23 cellular contexts compared by ENCODE assay signal in genomic region chr7:22688034-22688433, GRCh38. TPM values are rescaled to one million over a fixed set of nuclear protein-coding genes. Genes with fewer than 3 reads are reported as not detected.
DNase-seq lines count a peak whose midpoint lies in the region; ATAC-seq, FAIRE-seq and TF ChIP-seq lines count a peak whose summit lies in the region.
"Had no signal": no experiment of that assay in that cellular context is flagged by ENCODE, and none has a peak within 500 bp of the region (broad histone marks: within the 10 kb centered on the region; RNA-seq: fewer than 3 reads in every experiment).

No MANE protein-coding gene starts in this region.

- no peak overlapping the region for H3K4me3 ChIP-seq in gastroesophageal sphincter
- H3K4me3 ChIP-seq: SK-N-MC had no signal

- TF ChIP-seq POLR2A in gastroesophageal sphincter (IDR thresholded peaks at IDR 0.05) = no peak

- no peak for TF ChIP-seq CTCF in gastroesophageal sphincter (IDR thresholded peaks at IDR 0.05)

- FAIRE-seq in endometrium (lab: Jason Lieb, UNC) (peak; percentile 82), frontal cortex (lab: Jason Lieb, UNC) (no peak)

- no peaks in the 10 kb centered on the region for H3K36me3 ChIP-seq in gastroesophageal sphincter
- H3K36me3 ChIP-seq: BE2C had no signal

- 0 to 7% methylated on average over 1 to 2 of the region's 2 CpGs for WGBS in gastroesophageal sphincter (ENCODE audit: low coverage in 1 of 2), 2 donors

- ATAC-seq in gastroesophageal sphincter (peak; percentile 78), HG03045 (IDR thresholded peaks at IDR 0.05; ENCODE audit: unreplicated experiment) (no peak)

- peak overlapping the region in 1 of 4 donors; percentile 42 for H3K27ac ChIP-seq in gastroesophageal sphincter
- H3K27ac ChIP-seq: 22Rv1, SK-N-MC had no signal

- H3K4me1 ChIP-seq in gastroesophageal sphincter = peaks cover 0 to 15% (median 5%) of the 10 kb centered on the region in 3 donors
- H3K4me1 ChIP-seq: BE2C had no signal

- peak; percentile 48 for DNase-seq in Ammon's horn (ENCODE audit: low spot score)
- DNase-seq in midbrain (lab: John Stamatoyannopoulos, UW) = peak; percentile 27
- DNase-seq in frontal cortex (ENCODE audit: low spot score in 2 of 2) = no peak
- no peak for DNase-seq in activated CD4-positive, alpha-beta T cell treated with anti-CD3 and anti-CD28 coated beads for 1 hour
- no peak for DNase-seq in activated T-cell treated with anti-CD3 and anti-CD28 coated beads, Interleukin-2, amount 50 U/mL, for 1 hour
- DNase-seq: BE2C; Calu3; CD8-positive, alpha-beta memory T cell; DMS79 treated with DMSO at 0.1 percent for 48 hours; H7; NCI-H1048; NCI-H1417 treated with DMSO at 0.1 percent for 48 hours; NCI-H1694 treated with DMSO at 0.1 percent for 48 hours; NCI-H2081; NCI-H226; NCI-H510A; NCI-H69; SIG-M5 had no signal

- no peak for TF ChIP-seq EP300 in gastroesophageal sphincter (IDR thresholded peaks at IDR 0.05)

- no peaks in the 10 kb centered on the region for H3K27me3 ChIP-seq in gastroesophageal sphincter

- H3K9me3 ChIP-seq in gastroesophageal sphincter = no peaks in the 10 kb centered on the region
- H3K9me3 ChIP-seq: BE2C had no signal

RNA-seq across cellular contexts. Expression of gene IL6, which starts 39.0 kb away (rescaled TPM):
- total RNA-seq in gastroesophageal sphincter = 10 to 100 TPM in 1 of 4 donors, under 1 TPM in 1, not detected in 2; 0.85 to 27.9 TPM
- total RNA-seq in frontal cortex = not detected

Comparison
In these comparisons a context has a peak if more than half of its experiments do, and no peak if none do; other contexts are left out.
1. DNase-seq: peak in Ammon's horn (single experiment) and midbrain (single experiment); none in frontal cortex (0 of 2), activated CD4-positive, alpha-beta T cell treated with anti-CD3 and anti-CD28 coated beads for 1 hour (single experiment) and activated T-cell treated with anti-CD3 and anti-CD28 coated beads, Interleukin-2, amount 50 U/mL, for 1 hour (single experiment).